ENCODE assay signal across 24 cellular contexts in the genomic region with DNA sequence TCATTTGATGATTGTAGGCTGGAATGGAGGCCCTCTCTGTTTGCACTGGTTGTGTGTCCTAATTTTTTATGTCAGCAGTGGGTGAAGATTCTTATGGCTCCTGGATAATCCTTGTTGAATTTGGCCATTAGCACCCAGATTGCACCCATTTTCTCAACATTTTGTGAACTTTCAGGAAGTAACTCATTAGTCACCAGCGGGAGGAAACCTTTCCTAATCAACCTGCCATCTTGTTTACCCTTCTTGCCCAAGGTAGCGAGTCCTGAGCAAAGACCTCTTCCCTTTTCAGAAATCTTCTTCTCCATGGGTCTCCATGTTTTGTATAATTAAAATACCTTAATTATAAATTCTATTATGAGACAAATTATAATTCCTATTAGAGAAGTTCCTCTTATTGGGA.
"Had no signal": no experiment of that assay in that cellular context is flagged by ENCODE, and none has a peak within 500 bp of the region (broad histone marks: within the 10 kb centered on the region; RNA-seq: fewer than 3 reads in every experiment).

No MANE protein-coding gene starts in this region.

- H3K4me1 Mint-ChIP-seq: brain, nephron had no signal

- H3K9me3 Mint-ChIP-seq: activated B cell treated with CpG ODN at 0.5 μM for 24 hours; activated CD4-positive, alpha-beta T cell treated with anti-CD3 and anti-CD28 coated beads, Interleukin-2, amount 10 ng/mL, durations not matched to agents 24 days and 14 days; activated naive CD8-positive, alpha-beta T cell treated with anti-CD3 and anti-CD28 coated beads, Interleukin-2, amount 10 ng/mL, durations not matched to agents 7 days and 5 days; brain; memory B cell; nephron; T-helper 2 cell treated with Interferon-gamma antibody and Interleukin-4, amounts not matched to agents 5 μg/mL and 100 μg/mL, for 36 hours had no signal

- H3K9me3 ChIP-seq: left ventricle myocardium inferior, prostate gland, transverse colon had no signal

- H3K27ac ChIP-seq: left ventricle myocardium inferior, prostate gland, skin epidermis, transverse colon had no signal

- H3K27me3 ChIP-seq: transverse colon had no signal

- DNase-seq: activated B cell treated with CpG ODN at 0.5 μM for 24 hours; activated CD4-positive, alpha-beta T cell treated with anti-CD3 and anti-CD28 coated beads, Interleukin-2, amount 10 ng/mL, durations not matched to agents 24 days and 14 days; activated naive CD4-positive, alpha-beta T cell; activated naive CD8-positive, alpha-beta T cell treated with anti-CD3 and anti-CD28 coated beads, Interleukin-2, amount 10 ng/mL, durations not matched to agents 7 days and 5 days; cortex of kidney; effector CD4-positive, alpha-beta T cell; foreskin fibroblast; hypothalamus; kidney; left ventricle myocardium inferior; occipital lobe; right cardiac atrium; stimulated activated CD4-positive, alpha-beta T cell treated with anti-CD3 and anti-CD28 coated beads, Interleukin-4, amount 100 ng/mL, for 4 hours; stimulated activated CD8-positive, alpha-beta memory T cell treated with anti-CD3 and anti-CD28 coated beads, Interleukin-4, amount 100 ng/mL, for 48 hours; stimulated activated naive CD4-positive, alpha-beta T cell treated with Interleukin-2 at 50 U/mL for 16 hours; substantia nigra; transverse colon had no signal

- H3K4me3 ChIP-seq: left ventricle myocardium inferior, prostate gland, skin epidermis, transverse colon had no signal

- H3K27me3 Mint-ChIP-seq: activated B cell treated with CpG ODN at 0.5 μM for 24 hours; activated CD4-positive, alpha-beta T cell treated with anti-CD3 and anti-CD28 coated beads, Interleukin-2, amount 10 ng/mL, durations not matched to agents 24 days and 14 days; activated naive CD8-positive, alpha-beta T cell treated with anti-CD3 and anti-CD28 coated beads, Interleukin-2, amount 10 ng/mL, durations not matched to agents 7 days and 5 days; brain; memory B cell had no signal

- ATAC-seq: right cardiac atrium had no signal

- H3K4me3 Mint-ChIP-seq: activated B cell treated with CpG ODN at 0.5 μM for 24 hours; activated CD4-positive, alpha-beta T cell treated with anti-CD3 and anti-CD28 coated beads, Interleukin-2, amount 10 ng/mL, durations not matched to agents 24 days and 14 days; activated naive CD8-positive, alpha-beta T cell treated with anti-CD3 and anti-CD28 coated beads, Interleukin-2, amount 10 ng/mL, durations not matched to agents 7 days and 5 days; brain; memory B cell; nephron; T-helper 2 cell treated with Interferon-gamma antibody and Interleukin-4, amounts not matched to agents 5 μg/mL and 100 μg/mL, for 36 hours had no signal

- H3K27ac Mint-ChIP-seq: activated B cell treated with CpG ODN at 0.5 μM for 24 hours; activated CD4-positive, alpha-beta T cell treated with anti-CD3 and anti-CD28 coated beads, Interleukin-2, amount 10 ng/mL, durations not matched to agents 24 days and 14 days; nephron had no signal

- FAIRE-seq: endothelial cell of umbilical vein, kidney had no signal

- H3K4me1 ChIP-seq: left ventricle myocardium inferior, prostate gland had no signal
